In the genomic region with DNA sequence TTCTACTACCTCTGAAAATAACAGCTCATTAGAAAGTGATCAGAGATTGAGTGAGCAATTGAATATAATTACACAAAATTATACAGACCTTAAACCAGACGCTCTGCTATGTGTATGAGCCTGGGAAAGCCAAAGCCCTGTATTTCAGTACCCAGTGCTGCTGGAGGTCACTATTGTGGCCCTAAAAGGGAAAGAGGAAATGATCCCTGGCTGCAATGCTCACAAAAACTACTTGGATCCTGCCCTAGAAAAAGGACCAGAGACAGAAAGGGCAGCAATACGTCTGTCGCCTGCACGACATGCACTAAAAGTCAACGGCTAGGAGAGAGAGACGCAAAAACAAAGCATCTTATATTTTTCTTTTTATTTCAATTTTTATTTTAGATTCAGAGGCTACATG, we compare ENCODE assay signal across 15 cellular contexts.
DNase-seq lines count a peak whose midpoint lies in the region; ATAC-seq and TF ChIP-seq lines count a peak whose summit lies in the region.
"Had no signal": no experiment of that assay in that cellular context is flagged by ENCODE, and none has a peak within 500 bp of the region (broad histone marks: within the 10 kb centered on the region; RNA-seq: fewer than 3 reads in every experiment).

No MANE protein-coding gene starts in this region.

- H3K27me3 ChIP-seq in endodermal cell (ENCODE audit: control insufficient read depth, insufficient read depth, low read length, poor library complexity, severe bottlenecking) (no peaks in the 10 kb centered on the region), right lobe of liver (no peaks in the 10 kb centered on the region)

- TF ChIP-seq CTCF in endodermal cell (conservative IDR thresholded peaks at IDR 0.05) (no peak), right lobe of liver (IDR thresholded peaks at IDR 0.05) (no peak)

- H3K27ac Mint-ChIP-seq in endodermal cell: no peak overlapping the region
- H3K27ac Mint-ChIP-seq: CD4-positive, alpha-beta T cell had no signal

- peak; percentile 39 to 49 (median 46) for ATAC-seq in right lobe of liver

- peaks cover 65% of the 10 kb centered on the region for H3K36me3 Mint-ChIP-seq in endodermal cell (ENCODE audit: low read depth)

- no peak for TF ChIP-seq POLR2A in right lobe of liver (IDR thresholded peaks at IDR 0.05)

- peaks cover 46% of the 10 kb centered on the region for H3K4me1 Mint-ChIP-seq in endodermal cell

- peak overlapping the region; percentile 68 for H3K4me3 ChIP-seq in endodermal cell (ENCODE audit: low read length)
- H3K4me3 ChIP-seq in right lobe of liver: no peak overlapping the region
- H3K4me3 ChIP-seq: GM23248 had no signal

- no peak overlapping the region for H3K9ac ChIP-seq in endodermal cell (ENCODE audit: extremely low read depth, low read length, poor library complexity, severe bottlenecking)
- H3K9ac ChIP-seq: GM23248 had no signal

- H3K36me3 ChIP-seq in endodermal cell (ENCODE audit: control insufficient read depth, insufficient read depth, low read length) (peaks cover 73% of the 10 kb centered on the region), right lobe of liver (no peaks in the 10 kb centered on the region)

- H3K9me3 ChIP-seq in endodermal cell (ENCODE audit: control insufficient read depth, low read length) (peaks cover 37% of the 10 kb centered on the region), right lobe of liver (no peaks in the 10 kb centered on the region)
- H3K9me3 ChIP-seq: Caco-2 had no signal

- H3K4me1 ChIP-seq in endodermal cell (ENCODE audit: control insufficient read depth, insufficient read depth, low read length) (no peaks in the 10 kb centered on the region), right lobe of liver (no peaks in the 10 kb centered on the region)
- H3K4me1 ChIP-seq: Caco-2 had no signal

- H3K9me3 Mint-ChIP-seq in endodermal cell: peaks cover 33% of the 10 kb centered on the region
- H3K9me3 Mint-ChIP-seq: CD4-positive, alpha-beta T cell had no signal

- WGBS in endodermal cell (ENCODE audit: insufficient coverage in 1 of 2, insufficient read length in 1 of 2), 2 experiments: 88 to 93% methylated on average over 1 to 6 of the region's 6 CpGs
- 35% methylated on average over 6 of the region's 6 CpGs for WGBS in right lobe of liver (ENCODE audit: insufficient coverage, low coverage, low lambda C conversion rate, missing lambda C conversion rate)

- peak; percentile 35 for DNase-seq in Ammon's horn (ENCODE audit: low spot score)
- peak; percentile 70 for DNase-seq in MV-4-11 (lab: John Stamatoyannopoulos, UW)
- DNase-seq in endodermal cell: no peak
- DNase-seq in right lobe of liver: no peak
- no peak for DNase-seq in activated CD4-positive, alpha-beta T cell treated with anti-CD3 and anti-CD28 coated beads for 1 hour
- DNase-seq in GM19240 (ENCODE audit: insufficient read length, low spot score): no peak
- DNase-seq in activated effector memory CD4-positive, alpha-beta T cell treated with anti-CD3 and anti-CD28 coated beads, Interleukin-2, amount 50 U/mL, for 16 hours: no peak
- DNase-seq in NCI-H187 (lab: John Stamatoyannopoulos, UW): no peak
- DNase-seq: Caco-2; CD4-positive, alpha-beta T cell; GM23248; HCEC 1CT; IMR-90 had no signal

- H3K27ac ChIP-seq in endodermal cell (ENCODE audit: low read depth, low read length): no peak overlapping the region
- H3K27ac ChIP-seq in right lobe of liver: no peak overlapping the region
- H3K27ac ChIP-seq: C4-2B, GM23248, HL-60 had no signal

- H3K27me3 Mint-ChIP-seq in endodermal cell (ENCODE audit: insufficient read depth): no peaks in the 10 kb centered on the region
- H3K27me3 Mint-ChIP-seq: CD4-positive, alpha-beta T cell had no signal

- intact Hi-C loops in right lobe of liver (cut with DNase I): no loop called here

- H3K4me3 Mint-ChIP-seq in endodermal cell: no peak overlapping the region
- H3K4me3 Mint-ChIP-seq: CD4-positive, alpha-beta T cell had no signal

Comparison
In these comparisons a context has a peak if more than half of its experiments do, and no peak if none do; other contexts are left out.
1. DNase-seq: peak in Ammon's horn (single experiment) and MV-4-11 (single experiment); none in endodermal cell (single experiment), right lobe of liver (0 of 3), activated CD4-positive, alpha-beta T cell treated with anti-CD3 and anti-CD28 coated beads for 1 hour (single experiment), GM19240 (single experiment), activated effector memory CD4-positive, alpha-beta T cell treated with anti-CD3 and anti-CD28 coated beads, Interleukin-2, amount 50 U/mL, for 16 hours (single experiment) and NCI-H187 (0 of 2).